8 cellular contexts compared by ENCODE assay signal in genomic region chr16:89363621-89364393, GRCh38.
DNase-seq lines count a peak whose midpoint lies in the region; ATAC-seq and TF ChIP-seq lines count a peak whose summit lies in the region.

No MANE protein-coding gene starts in this region.

- in situ Hi-C loops in mammary epithelial cell (cut with MboI; ENCODE audit: low sequenced_read_pairs in 2 of 2) (no loop called here), HAP-1 (cut with MboI; ENCODE audit: low sequenced_read_pairs) (loop anchor here (25.0 kb wide), 1 partner anchor 102 kb away; no protein-coding TSS in a partner anchor)

- peak overlapping the region in 1 of 2 experiments; percentile 21; a peak in 3 of 5 replicates for H3K4me3 Mint-ChIP-seq in H9

- H2BK120ac ChIP-seq in H9 (ENCODE audit: low read depth, low read length, poor library complexity, severe bottlenecking): no peak overlapping the region
- no peak overlapping the region for H2BK120ac ChIP-seq in mesendoderm (ENCODE audit: low read depth, low read length)

- no CpG with 5 or more reads among the region's 12 CpGs for WGBS in H9 (ENCODE audit: extremely low coverage, insufficient read length, low lambda C conversion rate)
- 23% methylated on average over 12 of the region's 12 CpGs for WGBS in mammary epithelial cell (ENCODE audit: low coverage, missing lambda C conversion rate)
- no CpG with 5 or more reads among the region's 12 CpGs for WGBS in mesendoderm (ENCODE audit: extremely low coverage, insufficient coverage, low lambda C conversion rate)

- DNase-seq in H9 (peak; percentile 73), SW480 (ENCODE audit: low spot score) (peak; percentile 39), mammary epithelial cell (peak; percentile 73), mesendoderm (peak; percentile 85), HAP-1 (ENCODE audit: low spot score in 2 of 2) (no peak), NCI-H1048 (lab: John Stamatoyannopoulos, UW) (no peak)

- intact Hi-C loops in mammary epithelial cell (cut with micrococcal nuclease): loop anchor here (1.0 to 5.0 kb wide), 3 partner anchors 31 to 62 kb away; no protein-coding TSS in a partner anchor

- H3K27ac ChIP-seq in H9 (ENCODE audit: insufficient read length, low read depth, low read length) (peak overlapping the region; percentile 2), mammary epithelial cell (ENCODE audit: insufficient read depth, low read depth, low read length) (peak overlapping the region; percentile 56), mesendoderm (ENCODE audit: low read depth, low read length) (no peak overlapping the region)

- H3K23ac ChIP-seq in H9 (ENCODE audit: insufficient read length, low read depth, low read length) (no peak overlapping the region), mesendoderm (ENCODE audit: low read length) (no peak overlapping the region)

- no peak overlapping the region for H4K91ac ChIP-seq in H9 (ENCODE audit: insufficient read length, low read depth, low read length)

- 0 out of 7 replicates have a peak, but pooled peaks cover 0 to 5% (median 2%) of the 10 kb centered on the region in 3 experiments for H3K36me3 Mint-ChIP-seq in H9 (ENCODE audit: insufficient read depth in 1 of 3, low read depth in 3 of 3)

- TF ChIP-seq CTCF in H9 (conservative IDR thresholded peaks at IDR 0.05) (no peak), mammary epithelial cell (conservative IDR thresholded peaks at IDR 0.05 in 1 of 2, IDR thresholded peaks at IDR 0.05 in 1 of 2; ENCODE audit: extremely low read depth in 1 of 2, insufficient read depth in 1 of 2, low read depth in 1 of 2, low read length in 2 of 2) (no peak)

- H3K79me1 ChIP-seq in H9 (ENCODE audit: insufficient read depth, low read depth, low read length, poor library complexity, severe bottlenecking) (peaks cover 7% of the 10 kb centered on the region), mesendoderm (ENCODE audit: low read length) (peaks cover 23% of the 10 kb centered on the region)

- no peak overlapping the region for H2BK20ac ChIP-seq in H9 (ENCODE audit: low read depth, low read length, poor library complexity, severe bottlenecking)

- no peak overlapping the region for H3K18ac ChIP-seq in H9 (ENCODE audit: insufficient read length, low read depth, low read length)
- no peak overlapping the region for H3K18ac ChIP-seq in mesendoderm (ENCODE audit: low read length)

- H3K27me3 ChIP-seq in H9 (ENCODE audit: insufficient read depth, low read length) (no peaks in the 10 kb centered on the region), mammary epithelial cell (ENCODE audit: insufficient read depth, low read length) (no peaks in the 10 kb centered on the region), mesendoderm (ENCODE audit: insufficient read depth, low read length, poor library complexity) (no peaks in the 10 kb centered on the region), HAP-1 (ENCODE audit: low read depth) (no peaks in the 10 kb centered on the region)

- no peak overlapping the region for H2AK5ac ChIP-seq in H9 (ENCODE audit: insufficient read length, low read length)
- no peak overlapping the region for H2AK5ac ChIP-seq in mesendoderm (ENCODE audit: low read length)

- H3K9ac ChIP-seq in H9 (ENCODE audit: extremely low read depth, insufficient read length, low read length) (no peak overlapping the region), mammary epithelial cell (ENCODE audit: insufficient read depth, low read length) (no peak overlapping the region), mesendoderm (ENCODE audit: low read length) (no peak overlapping the region)

- peak overlapping the region; percentile 63 to 87 (median 81) for H3K27ac Mint-ChIP-seq in H9

- H2BK12ac ChIP-seq in H9 (ENCODE audit: insufficient read length, low read depth, low read length): no peak overlapping the region

- H3K14ac ChIP-seq in H9 (ENCODE audit: insufficient read depth, low read length): no peak overlapping the region

- no peaks in the 10 kb centered on the region for H3K23me2 ChIP-seq in H9 (ENCODE audit: insufficient read length, low read depth, low read length, poor library complexity, severe bottlenecking)

- dilution Hi-C loops in mammary epithelial cell (cut with HindIII; ENCODE audit: low sequenced_read_pairs): loop anchor here (5.0 kb wide), 1 partner anchor 73 kb away; no protein-coding TSS in a partner anchor

- BruUV-seq in mammary epithelial cell (replicated peaks; lab: Mats Ljungman, UMichigan): no TSS peak

- ATAC-seq in HG03045 (IDR thresholded peaks at IDR 0.05; ENCODE audit: unreplicated experiment) (no peak), HG02571 (IDR thresholded peaks at IDR 0.05; ENCODE audit: unreplicated experiment) (no peak)

- no peak overlapping the region for H3T11ph ChIP-seq in H9 (ENCODE audit: low read length)

- H4K8ac ChIP-seq in H9 (replicated peaks; ENCODE audit: insufficient read length, low read depth, low read length): no peak overlapping the region
- no peak overlapping the region for H4K8ac ChIP-seq in mesendoderm (ENCODE audit: low read depth, low read length)

- H3K4me1 Mint-ChIP-seq in H9: peaks cover 61 to 68% of the 10 kb centered on the region in 2 experiments

- H3K56ac ChIP-seq in H9 (ENCODE audit: insufficient read length, low read depth, low read length) (no peak overlapping the region), mesendoderm (ENCODE audit: low read length) (no peak overlapping the region)

- H2AFZ ChIP-seq in H9 (ENCODE audit: low read length) (no peak overlapping the region), mammary epithelial cell (ENCODE audit: low read depth, low read length) (no peak overlapping the region)

- H4K5ac ChIP-seq in H9 (ENCODE audit: insufficient read length, low read depth, low read length) (no peak overlapping the region), mesendoderm (ENCODE audit: low read length) (no peak overlapping the region)

- H3K4me1 ChIP-seq in H9 (ENCODE audit: insufficient read depth, low read length) (peaks cover 21% of the 10 kb centered on the region), mammary epithelial cell (ENCODE audit: insufficient read depth, low read length) (peaks cover 70% of the 10 kb centered on the region), mesendoderm (ENCODE audit: control insufficient read depth, low read depth, low read length) (peaks cover 9% of the 10 kb centered on the region), HAP-1 (no peaks in the 10 kb centered on the region; the same call in 1 of the 2 replicates)

- H3K36me3 ChIP-seq in mammary epithelial cell (ENCODE audit: insufficient read depth, low read length) (peaks cover 2% of the 10 kb centered on the region), mesendoderm (ENCODE audit: control insufficient read depth, insufficient read depth, low read length) (no peaks in the 10 kb centered on the region), HAP-1 (replicated peaks) (peaks cover 15% of the 10 kb centered on the region)

- no peak overlapping the region for H3K4ac ChIP-seq in H9 (ENCODE audit: low read depth, low read length)
- no peak overlapping the region for H3K4ac ChIP-seq in mesendoderm (ENCODE audit: low read depth, low read length)

- no peak overlapping the region for H3K4me2 ChIP-seq in H9 (ENCODE audit: insufficient read depth, insufficient read length, low read length)
- peak overlapping the region; percentile 49 for H3K4me2 ChIP-seq in mammary epithelial cell (ENCODE audit: insufficient read depth, low read depth, low read length)
- no peak overlapping the region for H3K4me2 ChIP-seq in mesendoderm (ENCODE audit: low read length)

- no peaks in the 10 kb centered on the region for H3K27me3 Mint-ChIP-seq in H9 (ENCODE audit: low read depth)

- no peaks in the 10 kb centered on the region for H3K9me3 Mint-ChIP-seq in H9

- H3K9me3 ChIP-seq in H9 (ENCODE audit: control insufficient read depth, low read depth, low read length) (no peaks in the 10 kb centered on the region), mammary epithelial cell (replicated peaks; ENCODE audit: insufficient read depth, low read length) (no peaks in the 10 kb centered on the region), HAP-1 (no peaks in the 10 kb centered on the region)

- H4K20me1 ChIP-seq in H9 (ENCODE audit: control insufficient read depth, insufficient read depth, insufficient read length): no peaks in the 10 kb centered on the region
- H4K20me1 ChIP-seq in mammary epithelial cell (ENCODE audit: insufficient read depth, low read length): no peaks in the 10 kb centered on the region

- no peak overlapping the region for H2BK15ac ChIP-seq in H9 (ENCODE audit: low read depth, low read length)
- no peak overlapping the region for H2BK15ac ChIP-seq in mesendoderm (replicated peaks; ENCODE audit: low read depth)

- H2BK5ac ChIP-seq in H9 (ENCODE audit: insufficient read length, low read length): no peak overlapping the region
- H2BK5ac ChIP-seq in mesendoderm (ENCODE audit: low read length): no peak overlapping the region

- H3K79me2 ChIP-seq in H9 (ENCODE audit: insufficient read depth, low read length) (peaks cover 79% of the 10 kb centered on the region; the same call in 1 of the 2 replicates), mammary epithelial cell (ENCODE audit: insufficient read depth, low read length) (peaks cover 94% of the 10 kb centered on the region), mesendoderm (ENCODE audit: control insufficient read depth, insufficient read depth, low read length) (peaks cover 91% of the 10 kb centered on the region)

- H3K4me3 ChIP-seq in mammary epithelial cell (replicated peaks in 1 of 3; ENCODE audit: insufficient read depth in 1 of 3, low read depth in 2 of 3, low read length in 3 of 3) (no peak overlapping the region), mesendoderm (ENCODE audit: low read length) (no peak overlapping the region), HAP-1 (no peak overlapping the region)

- CTCF ChIA-PET in mammary epithelial cell (lab: Charles Lee; ENCODE audit: low non-redundant PET): no interaction called here

Comparison
In these comparisons a context has a peak if more than half of its experiments do, and no peak if none do; other contexts are left out.
1. DNase-seq: peak in H9 (single experiment), SW480 (single experiment), mammary epithelial cell (single experiment) and mesendoderm (single experiment); none in HAP-1 (0 of 2) and NCI-H1048 (single experiment).